In genomic region chr10:24670964-24671670, GRCh38 we compare ENCODE assay signal across 15 cellular contexts. TPM values are rescaled to one million over a fixed set of nuclear protein-coding genes. Genes with fewer than 3 reads are reported as not detected.
A peak's percentile ranks its signal among the peaks of the same experiment; 100 is the strongest.
DNase-seq lines count a peak whose midpoint lies in the region; ATAC-seq, FAIRE-seq and TF ChIP-seq lines count a peak whose summit lies in the region.
"Had no signal": no experiment of that assay in that cellular context is flagged by ENCODE, and none has a peak within 500 bp of the region (broad histone marks: within the 10 kb centered on the region; RNA-seq: fewer than 3 reads in every experiment).

No MANE protein-coding gene starts in this region.

- no CpG with 5 or more reads among the region's 3 CpGs for WGBS in trophoblast cell (ENCODE audit: extremely low coverage, insufficient coverage, insufficient read length)

- no peak for FAIRE-seq in kidney (lab: Jason Lieb, UNC)
- FAIRE-seq: GM12892, HepG2 had no signal

- no peak overlapping the region for H3K4me3 Mint-ChIP-seq in activated CD4-positive, alpha-beta T cell treated with anti-CD3 and anti-CD28 coated beads, Interleukin-2, amount 10 ng/mL, durations not matched to agents 24 days and 14 days
- no peak overlapping the region for H3K4me3 Mint-ChIP-seq in effector memory CD8-positive, alpha-beta T cell

- no peak overlapping the region for H4K91ac ChIP-seq in trophoblast cell (ENCODE audit: low read depth, low read length)

- H3K9me3 ChIP-seq in trophoblast cell (ENCODE audit: insufficient read depth, low read depth, low read length) (no peaks in the 10 kb centered on the region), kidney (ENCODE audit: control insufficient read depth in 1 of 2, low read length in 2 of 2) (no peaks in the 10 kb centered on the region)

- no peak overlapping the region for H3K27ac ChIP-seq in trophoblast cell (ENCODE audit: low read depth, low read length)
- H3K27ac ChIP-seq in kidney (ENCODE audit: low read depth in 2 of 2, low read length in 2 of 2) = no peak overlapping the region
- H3K27ac ChIP-seq: GM23248 had no signal

- no peak for DNase-seq in activated CD4-positive, alpha-beta T cell treated with anti-CD3 and anti-CD28 coated beads, Interleukin-2, amount 10 ng/mL, durations not matched to agents 24 days and 14 days
- DNase-seq in activated CD4-positive, alpha-beta T cell treated with anti-CD3 and anti-CD28 coated beads, Interleukin-2, amount 50 U/mL, for 1 hour = no peak
- DNase-seq in NCI-H69 (lab: John Stamatoyannopoulos, UW) = peak; percentile 3
- DNase-seq in effector memory CD8-positive, alpha-beta T cell = no peak
- DNase-seq in trophoblast cell = no peak
- DNase-seq in mesenteric fat pad (ENCODE audit: low spot score) = no peak
- DNase-seq in NCI-H1436 treated with DMSO at 0.1 percent for 48 hours (lab: John Stamatoyannopoulos, UW) = no peak
- no peak for DNase-seq in kidney
- DNase-seq: GM23248, Karpas-422, NCI-H2029, NCI-H510A treated with DMSO at 0.1 percent for 48 hours, RPMI8226 had no signal

- no peak overlapping the region for H2AK5ac ChIP-seq in trophoblast cell (ENCODE audit: low read length)

- H2AFZ ChIP-seq in trophoblast cell (ENCODE audit: insufficient read depth, low read length, poor library complexity) = no peak overlapping the region
- H2AFZ ChIP-seq: GM23248 had no signal

- H3K9me3 Mint-ChIP-seq in activated CD4-positive, alpha-beta T cell treated with anti-CD3 and anti-CD28 coated beads, Interleukin-2, amount 10 ng/mL, durations not matched to agents 24 days and 14 days = no peaks in the 10 kb centered on the region
- H3K9me3 Mint-ChIP-seq in effector memory CD8-positive, alpha-beta T cell = no peaks in the 10 kb centered on the region

- intact Hi-C loops in activated CD4-positive, alpha-beta T cell treated with anti-CD3 and anti-CD28 coated beads, Interleukin-2, amount 10 ng/mL, durations not matched to agents 24 days and 14 days (cut with micrococcal nuclease) = loop anchor here (5.0 kb wide), 1 partner anchor 36 kb away; no protein-coding TSS in a partner anchor
- intact Hi-C loops in kidney (cut with DNase I) = no loop called here

- no peak overlapping the region for H2BK5ac ChIP-seq in trophoblast cell (ENCODE audit: low read depth, low read length, poor library complexity)

- H3K36me3 ChIP-seq in trophoblast cell (ENCODE audit: control insufficient read depth in 1 of 2, insufficient read depth in 2 of 2, low read length in 2 of 2) = peaks cover 3 to 6% of the 10 kb centered on the region in 2 experiments
- H3K36me3 ChIP-seq in kidney (ENCODE audit: control insufficient read depth in 1 of 2, insufficient read depth in 2 of 2, low read length in 2 of 2) = peaks cover 0 to 4% of the 10 kb centered on the region in 2 donors

- H2BK12ac ChIP-seq in trophoblast cell (ENCODE audit: low read length) = no peak overlapping the region

- no peak overlapping the region for H3K14ac ChIP-seq in trophoblast cell (ENCODE audit: low read length)

- no peaks in the 10 kb centered on the region for H3K27me3 ChIP-seq in trophoblast cell (ENCODE audit: insufficient read depth, low read length)

- H3K79me2 ChIP-seq in trophoblast cell (ENCODE audit: control insufficient read depth, insufficient read depth, low read length, poor library complexity) = peaks cover 4% of the 10 kb centered on the region

- peaks cover 21% of the 10 kb centered on the region for H3K4me1 Mint-ChIP-seq in activated CD4-positive, alpha-beta T cell treated with anti-CD3 and anti-CD28 coated beads, Interleukin-2, amount 10 ng/mL, durations not matched to agents 24 days and 14 days
- peaks cover 5 to 21% of the 10 kb centered on the region in 2 donors for H3K4me1 Mint-ChIP-seq in effector memory CD8-positive, alpha-beta T cell (ENCODE audit: low read depth in 2 of 2)

- H3K27me3 Mint-ChIP-seq in activated CD4-positive, alpha-beta T cell treated with anti-CD3 and anti-CD28 coated beads, Interleukin-2, amount 10 ng/mL, durations not matched to agents 24 days and 14 days = no peaks in the 10 kb centered on the region
- no peaks in the 10 kb centered on the region for H3K27me3 Mint-ChIP-seq in effector memory CD8-positive, alpha-beta T cell

- no peak overlapping the region for H4K8ac ChIP-seq in trophoblast cell (ENCODE audit: low read depth, low read length)

- H3K9ac ChIP-seq in trophoblast cell (ENCODE audit: low read length) (no peak overlapping the region), kidney (ENCODE audit: low read length in 2 of 2) (no peak overlapping the region)
- H3K9ac ChIP-seq: GM23248 had no signal

- no peak overlapping the region for H2BK120ac ChIP-seq in trophoblast cell (ENCODE audit: insufficient read depth, low read length, poor library complexity)

- H3K18ac ChIP-seq in trophoblast cell (ENCODE audit: low read length) = no peak overlapping the region

- TF ChIP-seq CTCF in kidney (IDR thresholded peaks at IDR 0.05; ENCODE audit: borderline replicate concordance, extremely low read depth, insufficient read depth) = no peak

- H3K4me3 ChIP-seq in trophoblast cell (ENCODE audit: low read depth, low read length) (no peak overlapping the region), kidney (ENCODE audit: low read length in 2 of 2) (no peak overlapping the region)
- H3K4me3 ChIP-seq: GM23248 had no signal

- peaks cover 3% of the 10 kb centered on the region for H3K36me3 Mint-ChIP-seq in activated CD4-positive, alpha-beta T cell treated with anti-CD3 and anti-CD28 coated beads, Interleukin-2, amount 10 ng/mL, durations not matched to agents 24 days and 14 days (ENCODE audit: low read depth)
- no peaks in the 10 kb centered on the region for H3K36me3 Mint-ChIP-seq in effector memory CD8-positive, alpha-beta T cell (ENCODE audit: insufficient read depth)

- H3K23ac ChIP-seq in trophoblast cell (ENCODE audit: low read length) = no peak overlapping the region

- no peaks in the 10 kb centered on the region for H3K79me1 ChIP-seq in trophoblast cell (ENCODE audit: low read length)

- ATAC-seq in effector memory CD8-positive, alpha-beta T cell (replicated peaks) = no peak
- ATAC-seq: HepG2 had no signal

- H3K4me1 ChIP-seq in trophoblast cell (ENCODE audit: control insufficient read depth in 1 of 2, insufficient read depth in 2 of 2, low read length in 2 of 2) (no peaks in the 10 kb centered on the region), kidney (ENCODE audit: control insufficient read depth in 1 of 2, insufficient read depth in 1 of 2, low read depth in 1 of 2, low read length in 2 of 2) (no peaks in the 10 kb centered on the region)

- no peak overlapping the region for H3K4me2 ChIP-seq in trophoblast cell (ENCODE audit: low read length)

- H4K12ac ChIP-seq in trophoblast cell (ENCODE audit: low read depth, low read length) = no peak overlapping the region

- H3K27ac Mint-ChIP-seq in activated CD4-positive, alpha-beta T cell treated with anti-CD3 and anti-CD28 coated beads, Interleukin-2, amount 10 ng/mL, durations not matched to agents 24 days and 14 days = peak overlapping the region; percentile 7
- H3K27ac Mint-ChIP-seq in effector memory CD8-positive, alpha-beta T cell = peak overlapping the region; percentile 12 to 48

- H3K4ac ChIP-seq in trophoblast cell (ENCODE audit: low read depth, low read length) = peak overlapping the region; percentile 59

RNA-seq across cellular contexts. Expression of gene ARHGAP21, which starts 52.6 kb away (rescaled TPM):
- 46.7 and 56.6 TPM in 2 replicates for total RNA-seq in activated CD4-positive, alpha-beta T cell treated with anti-CD3 and anti-CD28 coated beads, Interleukin-2, amount 10 ng/mL, durations not matched to agents 24 days and 14 days
- polyA plus RNA-seq in trophoblast cell (2013) = 65.0 and 66.8 TPM in 2 replicates
- 131 TPM for total RNA-seq in mesenteric fat pad
- total RNA-seq in kidney = 74.3 TPM
- polyA plus RNA-seq in kidney (ENCODE audit: insufficient read depth, low read depth, low replicate concordance) = 12.7 TPM
